In the genomic region with DNA sequence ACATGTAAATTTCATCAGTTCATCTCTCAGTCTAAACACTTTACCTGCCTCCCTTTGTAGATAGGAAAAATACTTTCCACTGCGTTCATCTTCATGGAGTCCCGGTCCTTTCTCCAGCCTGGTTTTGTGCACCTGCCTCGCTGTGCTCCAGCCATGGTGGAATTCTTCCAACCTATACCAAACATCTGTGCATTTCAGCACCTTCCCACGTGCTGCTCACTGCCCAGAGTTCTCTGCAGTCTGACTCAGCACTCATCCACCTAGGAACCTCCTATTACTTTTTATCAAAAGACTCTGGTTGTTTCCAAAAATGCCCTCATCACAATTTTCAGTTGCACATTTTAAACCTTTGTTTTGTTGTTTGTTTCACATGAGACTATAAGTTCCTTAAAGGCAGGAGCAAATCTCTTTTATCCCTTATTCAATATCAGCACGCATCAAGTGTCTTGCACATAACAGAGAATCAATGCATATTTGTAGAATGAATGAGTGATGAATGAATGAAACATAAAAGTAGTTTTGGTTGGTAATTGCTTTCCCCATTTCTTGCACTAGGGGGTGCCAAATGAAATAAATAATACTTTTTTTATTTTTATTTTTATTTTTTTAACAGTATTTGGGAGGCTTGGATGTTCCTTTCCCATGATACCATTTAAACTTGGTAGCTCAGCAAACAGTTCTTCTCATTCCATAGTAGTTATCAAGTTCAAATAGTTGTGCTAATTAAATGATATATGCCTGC, we compare ENCODE assay signal across 11 cellular contexts. TPM values are rescaled to one million over a fixed set of nuclear protein-coding genes. Genes with fewer than 3 reads are reported as not detected.
DNase-seq lines count a peak whose midpoint lies in the region; TF ChIP-seq lines count a peak whose summit lies in the region.
"Had no signal": no experiment of that assay in that cellular context is flagged by ENCODE, and none has a peak within 500 bp of the region (broad histone marks: within the 10 kb centered on the region; RNA-seq: fewer than 3 reads in every experiment).

No MANE protein-coding gene starts in this region.

- H3K4me2 ChIP-seq in OCI-LY3 (ENCODE audit: low read length) (no peak overlapping the region), neuronal stem cell (ENCODE audit: insufficient read depth, low read length, poor library complexity, severe bottlenecking) (no peak overlapping the region)

- H3K27me3 Mint-ChIP-seq in endothelial cell (ENCODE audit: unreplicated experiment), result no peaks in the 10 kb centered on the region
- H3K27me3 Mint-ChIP-seq: naive B cell had no signal

- H3K4me1 Mint-ChIP-seq in endothelial cell (ENCODE audit: unreplicated experiment), result peaks cover 8% of the 10 kb centered on the region
- H3K4me1 Mint-ChIP-seq: naive B cell had no signal

- no peak overlapping the region for H2BK12ac ChIP-seq in neuronal stem cell (ENCODE audit: low read length)

- no peak overlapping the region for H3K4ac ChIP-seq in neuronal stem cell (ENCODE audit: low read length)

- no peaks in the 10 kb centered on the region for H3K9me3 Mint-ChIP-seq in endothelial cell (ENCODE audit: unreplicated experiment)

- no peak overlapping the region for H2AK5ac ChIP-seq in neuronal stem cell (ENCODE audit: low read depth, low read length)

- H2BK5ac ChIP-seq in neuronal stem cell (ENCODE audit: low read length), result no peak overlapping the region

- H2BK15ac ChIP-seq in neuronal stem cell (ENCODE audit: low read length), result no peak overlapping the region

- TF ChIP-seq CTCF in BE2C (IDR thresholded peaks at IDR 0.05; ENCODE audit: low read depth, low read length) (peak; percentile 50), OCI-LY3 (IDR thresholded peaks at IDR 0.05; ENCODE audit: low read depth, low read length) (peak; percentile 31), endothelial cell (IDR thresholded peaks at IDR 0.05; ENCODE audit: unreplicated experiment) (peak; percentile 88)

- no peak overlapping the region for H3K4me3 Mint-ChIP-seq in endothelial cell (ENCODE audit: unreplicated experiment)
- H3K4me3 Mint-ChIP-seq: naive B cell had no signal

- no CpG with 5 or more reads among the region's 5 CpGs for WGBS in neuronal stem cell (ENCODE audit: extremely low coverage in 2 of 2, insufficient read length in 2 of 2, insufficient replicate concordance in 1 of 2), 2 donors

- no peak overlapping the region for H3K4me3 ChIP-seq in BE2C (ENCODE audit: low read depth, low read length)
- no peak overlapping the region for H3K4me3 ChIP-seq in OCI-LY3 (ENCODE audit: low read length)
- H3K4me3 ChIP-seq in neuronal stem cell (ENCODE audit: low read length in 2 of 2), result no peak overlapping the region

- H3K18ac ChIP-seq in neuronal stem cell (ENCODE audit: low read length), result peak overlapping the region; percentile 11

- DNase-seq in BE2C (no peak), endothelial cell (ENCODE audit: low spot score) (no peak), neuronal stem cell (ENCODE audit: low spot score) (no peak), SKM-1 (lab: John Stamatoyannopoulos, UW; ENCODE audit: unreplicated experiment) (no peak), amygdala (lab: John Stamatoyannopoulos, UW) (no peak), mesenteric fat pad (ENCODE audit: low spot score) (no peak)
- no peak for DNase-seq in activated CD4-positive, CD25-positive, alpha-beta regulatory T cell treated with anti-CD3 and anti-CD28 coated beads, Interleukin-2, amount 50 U/mL, for 72 hours
- DNase-seq: DMS 273 treated with DMSO at 0.1 percent for 48 hours, Karpas-422, naive B cell had no signal

- no peak overlapping the region for H3K9ac ChIP-seq in OCI-LY3 (ENCODE audit: low read length)
- no peak overlapping the region for H3K9ac ChIP-seq in neuronal stem cell (ENCODE audit: low read depth, low read length, poor library complexity)

- no peak overlapping the region for H2BK120ac ChIP-seq in neuronal stem cell (ENCODE audit: low read depth, low read length)

- H4K8ac ChIP-seq in neuronal stem cell (ENCODE audit: low read depth, low read length), result no peak overlapping the region

- H3K4me1 ChIP-seq in BE2C (no peaks in the 10 kb centered on the region), OCI-LY3 (ENCODE audit: low read length) (no peaks in the 10 kb centered on the region), neuronal stem cell (ENCODE audit: control insufficient read depth in 2 of 2, insufficient read depth in 1 of 2, low read depth in 1 of 2, low read length in 2 of 2) (no peaks in the 10 kb centered on the region)

- H3K14ac ChIP-seq in neuronal stem cell (ENCODE audit: low read length), result no peak overlapping the region

- no peak overlapping the region for H3K23ac ChIP-seq in neuronal stem cell (ENCODE audit: low read depth, low read length, poor library complexity)

- H2AFZ ChIP-seq in OCI-LY3 (ENCODE audit: low read depth, low read length) (no peak overlapping the region), neuronal stem cell (ENCODE audit: low read length) (no peak overlapping the region)

- no peaks in the 10 kb centered on the region for H3K36me3 Mint-ChIP-seq in endothelial cell (ENCODE audit: low read depth, unreplicated experiment)
- H3K36me3 Mint-ChIP-seq: naive B cell had no signal

- H3K36me3 ChIP-seq in BE2C (no peaks in the 10 kb centered on the region), OCI-LY3 (replicated peaks; ENCODE audit: low read depth, low read length) (no peaks in the 10 kb centered on the region), neuronal stem cell (replicated peaks in 1 of 2; ENCODE audit: control insufficient read depth in 2 of 2, insufficient read depth in 2 of 2, low read length in 2 of 2) (no peaks in the 10 kb centered on the region)

- H3K27ac ChIP-seq in OCI-LY3 (ENCODE audit: low read length) (no peak overlapping the region), neuronal stem cell (replicated peaks; ENCODE audit: low read length) (no peak overlapping the region)

- H3K9me3 ChIP-seq in BE2C, result no peaks in the 10 kb centered on the region
- no peaks in the 10 kb centered on the region for H3K9me3 ChIP-seq in OCI-LY3 (ENCODE audit: insufficient read depth, low read length)
- H3K9me3 ChIP-seq in neuronal stem cell (replicated peaks in 1 of 2; ENCODE audit: control insufficient read depth in 2 of 2, insufficient read depth in 1 of 2, low read depth in 1 of 2, low read length in 2 of 2), result no peaks in the 10 kb centered on the region

- no peaks in the 10 kb centered on the region for H3K27me3 ChIP-seq in BE2C
- 0 out of 2 replicates have a peak, but pooled peaks cover 8% of the 10 kb centered on the region for H3K27me3 ChIP-seq in OCI-LY3 (ENCODE audit: low read depth, low read length)
- H3K27me3 ChIP-seq in neuronal stem cell (ENCODE audit: control insufficient read depth in 3 of 3, insufficient read depth in 3 of 3, low read depth in 1 of 3, low read length in 3 of 3), result no peaks in the 10 kb centered on the region

- H3K27ac Mint-ChIP-seq in endothelial cell (ENCODE audit: unreplicated experiment), result no peak overlapping the region
- H3K27ac Mint-ChIP-seq: naive B cell had no signal

- no peaks in the 10 kb centered on the region for H4K20me1 ChIP-seq in OCI-LY3 (ENCODE audit: insufficient read depth, low read length)

- H3K79me1 ChIP-seq in neuronal stem cell (ENCODE audit: low read depth, low read length), result no peaks in the 10 kb centered on the region

- no peak overlapping the region for H4K91ac ChIP-seq in neuronal stem cell (ENCODE audit: low read depth, low read length, poor library complexity)

- H3K79me2 ChIP-seq in OCI-LY3 (ENCODE audit: low read length), result no peaks in the 10 kb centered on the region

RNA-seq across cellular contexts. Expression of a gene that starts 30.2 kb away (rescaled TPM):
- polyA plus RNA-seq in BE2C (2012; ENCODE audit: insufficient read depth, insufficient read length, low read depth), result 6.7 TPM
- total RNA-seq in endothelial cell (ENCODE audit: unreplicated experiment) (261 TPM), mesenteric fat pad (273 TPM)
- polyA plus RNA-seq in neuronal stem cell (2013, experiment 1 of 2), result 18.4 TPM
- 20.5 TPM for polyA plus RNA-seq in neuronal stem cell (2013, experiment 2 of 2)

Comparison
In these comparisons a context has a peak if more than half of its experiments do, and no peak if none do; other contexts are left out.
1. CTCF ChIP-seq: peak in every context shown above with its lines; median percentile 88 in endothelial cell; 50 in BE2C; 31 in OCI-LY3.